In the genomic region with DNA sequence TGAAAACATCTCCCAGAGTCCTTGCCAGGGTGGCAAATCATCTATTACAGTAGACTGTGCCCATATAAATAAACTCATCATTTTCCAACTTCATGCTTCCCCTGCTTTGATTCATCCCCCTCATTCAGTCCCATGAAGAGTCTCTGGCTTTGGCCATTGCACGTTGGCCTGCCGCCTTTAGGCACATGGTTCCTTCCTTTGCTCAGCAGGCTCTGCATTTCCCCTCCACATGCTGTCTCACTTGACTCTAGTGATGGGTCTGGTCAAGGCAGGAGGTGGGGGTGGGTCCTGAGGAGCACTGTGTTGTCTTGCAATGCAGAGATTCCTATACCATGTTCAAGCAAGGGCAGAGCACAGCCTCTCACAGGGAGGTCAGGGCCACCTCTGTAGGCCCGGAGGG, we compare ENCODE assay signal across 24 cellular contexts.
"Had no signal": no experiment of that assay in that cellular context is flagged by ENCODE, and none has a peak within 500 bp of the region (broad histone marks: within the 10 kb centered on the region; RNA-seq: fewer than 3 reads in every experiment).

No MANE protein-coding gene starts in this region.

- H3K9me3 ChIP-seq: heart left ventricle, left ventricle myocardium inferior, mucosa of descending colon, pancreas, prostate gland, sigmoid colon, spleen, tibial nerve, uterus had no signal

- H3K4me1 ChIP-seq: prostate gland, uterus had no signal

- ATAC-seq: heart left ventricle; mucosa of descending colon; naive thymus-derived CD4-positive, alpha-beta T cell; pancreas; stimulated activated memory B cell treated with anti-CD40 and anti-IgM and Interleukin-4, amounts not matched to agents 10 μg/mL and 1 μg/mL and 100 μg/mL, for 72 hours; stimulated activated naive CD8-positive, alpha-beta T cell treated with anti-CD3 and anti-CD28 coated beads, Interleukin-15, amount 100 ng/mL, for 72 hours had no signal

- H3K36me3 Mint-ChIP-seq: naive thymus-derived CD4-positive, alpha-beta T cell; stimulated activated memory B cell treated with anti-CD40 and anti-IgM and Interleukin-4, amounts not matched to agents 10 μg/mL and 1 μg/mL and 100 μg/mL, for 72 hours; type B pancreatic cell had no signal

- H3K27ac Mint-ChIP-seq: naive thymus-derived CD4-positive, alpha-beta T cell; stimulated activated memory B cell treated with anti-CD40 and anti-IgM and Interleukin-4, amounts not matched to agents 10 μg/mL and 1 μg/mL and 100 μg/mL, for 72 hours; stimulated activated naive CD8-positive, alpha-beta T cell treated with anti-CD3 and anti-CD28 coated beads, Interleukin-15, amount 100 ng/mL, for 72 hours; type B pancreatic cell had no signal

- H3K9me3 Mint-ChIP-seq: naive thymus-derived CD4-positive, alpha-beta T cell; stimulated activated memory B cell treated with anti-CD40 and anti-IgM and Interleukin-4, amounts not matched to agents 10 μg/mL and 1 μg/mL and 100 μg/mL, for 72 hours; stimulated activated naive CD8-positive, alpha-beta T cell treated with anti-CD3 and anti-CD28 coated beads, Interleukin-15, amount 100 ng/mL, for 72 hours had no signal

- H3K4me3 ChIP-seq: heart left ventricle, left ventricle myocardium inferior, lung, mucosa of descending colon, pancreas, prostate gland, sigmoid colon, spleen, tibial nerve, uterus had no signal

- H3K27me3 Mint-ChIP-seq: stimulated activated memory B cell treated with anti-CD40 and anti-IgM and Interleukin-4, amounts not matched to agents 10 μg/mL and 1 μg/mL and 100 μg/mL, for 72 hours had no signal

- H3K27me3 ChIP-seq: heart left ventricle, pancreas, sigmoid colon, tibial nerve, uterus had no signal

- H3K27ac ChIP-seq: heart left ventricle, left ventricle myocardium inferior, pancreas, prostate gland, sigmoid colon, spleen, tibial nerve, uterus had no signal

- DNase-seq: heart left ventricle; islet precursor cell; left ventricle myocardium inferior; midbrain; mucosa of descending colon; naive thymus-derived CD4-positive, alpha-beta T cell; nucleus accumbens; pancreas; posterior cingulate gyrus; retina; right cardiac atrium; sigmoid colon; small intestine; spleen; stimulated activated CD4-positive, alpha-beta T cell treated with anti-CD3 and anti-CD28 coated beads, Interleukin-4, amount 100 ng/mL, for 24 hours; stimulated activated naive CD4-positive, alpha-beta T cell treated with Interleukin-2 at 50 U/mL for 16 hours; stimulated activated naive CD8-positive, alpha-beta T cell treated with anti-CD3 and anti-CD28 coated beads, Interleukin-15, amount 100 ng/mL, for 72 hours; substantia nigra; uterus had no signal

- H3K4me3 Mint-ChIP-seq: naive thymus-derived CD4-positive, alpha-beta T cell; stimulated activated memory B cell treated with anti-CD40 and anti-IgM and Interleukin-4, amounts not matched to agents 10 μg/mL and 1 μg/mL and 100 μg/mL, for 72 hours; stimulated activated naive CD8-positive, alpha-beta T cell treated with anti-CD3 and anti-CD28 coated beads, Interleukin-15, amount 100 ng/mL, for 72 hours; type B pancreatic cell had no signal

- H3K36me3 ChIP-seq: heart left ventricle, left ventricle myocardium inferior, pancreas, prostate gland, sigmoid colon, spleen, tibial nerve, uterus had no signal

- H3K4me1 Mint-ChIP-seq: stimulated activated naive CD8-positive, alpha-beta T cell treated with anti-CD3 and anti-CD28 coated beads, Interleukin-15, amount 100 ng/mL, for 72 hours had no signal
